Comparison of ENCODE assay signal across 24 cellular contexts in the genomic region with DNA sequence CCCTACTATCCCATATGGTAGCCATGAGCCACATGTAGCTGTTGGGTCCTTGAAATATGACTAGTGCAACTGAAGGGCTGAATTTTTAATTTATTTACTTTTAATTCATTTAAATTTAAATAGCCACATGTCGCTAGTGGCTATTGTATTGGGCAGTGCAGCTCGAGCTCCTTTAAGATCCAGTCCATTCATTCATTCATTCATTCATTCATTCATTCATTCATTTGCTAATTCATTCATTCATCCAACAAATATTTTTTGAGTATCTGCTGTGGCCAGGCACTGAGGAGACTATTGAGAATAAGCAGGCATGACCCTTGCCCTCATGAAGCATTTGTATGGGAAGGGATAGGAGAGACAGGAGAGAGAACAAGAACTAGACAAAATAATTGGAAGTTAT. TPM values are rescaled to one million over a fixed set of nuclear protein-coding genes. Genes with fewer than 3 reads are reported as not detected.
DNase-seq lines count a peak whose midpoint lies in the region; ATAC-seq, FAIRE-seq and TF ChIP-seq lines count a peak whose summit lies in the region.
"Had no signal": no experiment of that assay in that cellular context is flagged by ENCODE, and none has a peak within 500 bp of the region (broad histone marks: within the 10 kb centered on the region; RNA-seq: fewer than 3 reads in every experiment).

No MANE protein-coding gene starts in this region.

- no peaks in the 10 kb centered on the region for H4K20me1 ChIP-seq in HepG2 (ENCODE audit: insufficient read depth, low read length)
- H4K20me1 ChIP-seq in GM12878 (ENCODE audit: control insufficient read depth, insufficient read depth), result no peaks in the 10 kb centered on the region
- H4K20me1 ChIP-seq: BLaER1 treated with 17β-estradiol and CSF1 and Interleukin-3, amounts not matched to agents 10 nM and 100 nM had no signal

- H3K27ac ChIP-seq in HepG2 (ENCODE audit: extremely low read length, insufficient read depth, low read length) (no peak overlapping the region), right lobe of liver (no peak overlapping the region), GM12878 (ENCODE audit: control insufficient read depth, insufficient read depth) (no peak overlapping the region), heart right ventricle (no peak overlapping the region)
- H3K27ac ChIP-seq: A549; BLaER1 treated with 17β-estradiol and CSF1 and Interleukin-3, amounts not matched to agents 10 nM and 100 nM; GM23248 had no signal

- POLR2A ChIA-PET in HepG2 (lab: Yijun Ruan, JAX), result no interaction called here
- POLR2A ChIA-PET in GM12878 (lab: Charles Lee), result interaction anchor here (0.5 kb wide), 1 partner anchor 74 kb away, joined by 3 read pairs; no protein-coding TSS in a partner anchor

- WGBS in HepG2 (ENCODE audit: low lambda C conversion rate), result 48% methylated on average over 2 of the region's 2 CpGs
- WGBS in right lobe of liver (ENCODE audit: insufficient coverage, low coverage, low lambda C conversion rate, missing lambda C conversion rate), result 82% methylated on average over 2 of the region's 2 CpGs
- 46% methylated on average over 2 of the region's 2 CpGs for WGBS in GM12878 (ENCODE audit: insufficient coverage, insufficient replicate concordance, low lambda C conversion rate, missing lambda C conversion rate)
- 88 to 96% methylated on average over 2 of the region's 2 CpGs for WGBS in heart right ventricle, 2 donors

- RAD21 ChIA-PET in GM12878 (lab: Charles Lee; ENCODE audit: unreplicated experiment), result interaction anchor here (0.7 kb wide), 1 partner anchor 944 kb away, joined by 3 read pairs; no protein-coding TSS in a partner anchor

- H3K9ac ChIP-seq in HepG2 (ENCODE audit: insufficient read depth, low read depth, low read length) (no peak overlapping the region), GM12878 (ENCODE audit: control insufficient read depth, insufficient read depth, low read length) (no peak overlapping the region)
- H3K9ac ChIP-seq: BLaER1 treated with 17β-estradiol and CSF1 and Interleukin-3, amounts not matched to agents 10 nM and 100 nM; GM23248 had no signal

- H3K36me3 ChIP-seq in HepG2 (replicated peaks in 1 of 2; ENCODE audit: control insufficient read depth in 1 of 2, insufficient read depth in 2 of 2, low read length in 2 of 2), result no peaks in the 10 kb centered on the region
- no peaks in the 10 kb centered on the region for H3K36me3 ChIP-seq in right lobe of liver
- no peaks in the 10 kb centered on the region for H3K36me3 ChIP-seq in GM12878 (ENCODE audit: control insufficient read depth in 2 of 2, insufficient read depth in 2 of 2, low read length in 1 of 2)
- no peaks in the 10 kb centered on the region for H3K36me3 ChIP-seq in heart right ventricle
- H3K36me3 ChIP-seq: BE2C; BLaER1 treated with 17β-estradiol and CSF1 and Interleukin-3, amounts not matched to agents 10 nM and 100 nM had no signal

- TF ChIP-seq EP300 in HepG2 (IDR thresholded peaks at IDR 0.05; ENCODE audit: low read depth in 2 of 2, low read length in 2 of 2) (no peak), HepG2 (CRISPR knock-in tag; IDR thresholded peaks at IDR 0.05; ENCODE audit: borderline replicate concordance) (no peak), GM12878 (IDR thresholded peaks at IDR 0.05; ENCODE audit: borderline replicate concordance in 1 of 2, control insufficient read depth in 1 of 2, low read depth in 2 of 2, low read length in 2 of 2) (no peak)

- CTCF ChIA-PET in HepG2 (lab: Yijun Ruan, JAX; ENCODE audit: low intra/inter-chr PET ratio, low total read pairs), result no interaction called here
- CTCF ChIA-PET in GM12878 (lab: Yijun Ruan, JAX), result interaction anchor here (1.2 kb wide), 1 partner anchor 450 kb away, joined by 3 read pairs; no protein-coding TSS in a partner anchor

- ATAC-seq in HepG2 (no peak), right lobe of liver (no peak), GM12878 (no peak), GM21526 (IDR thresholded peaks at IDR 0.05; ENCODE audit: low FRiP score, unreplicated experiment) (no peak), heart right ventricle (no peak)
- ATAC-seq: A549, HCT116 had no signal

- in situ Hi-C loops in HepG2 (cut with HindIII; ENCODE audit: extremely low pct_ligation_motif_present, low pct_unique_long_range_greater_than_20kb) (no loop called here), GM12878 (cut with MboI) (no loop called here)

- H3K4me2 ChIP-seq in HepG2 (ENCODE audit: low read depth, low read length) (no peak overlapping the region), GM12878 (ENCODE audit: control insufficient read depth, insufficient read depth) (no peak overlapping the region)
- H3K4me2 ChIP-seq: A549; BLaER1 treated with 17β-estradiol and CSF1 and Interleukin-3, amounts not matched to agents 10 nM and 100 nM had no signal

- intact Hi-C loops in HepG2 (cut with micrococcal nuclease; ENCODE audit: unreplicated experiment), result no loop called here
- intact Hi-C loops in right lobe of liver (cut with DNase I), result loop anchor here in 1 of 2 donors (10.0 kb wide), 1 partner anchor 486 kb away; no protein-coding TSS in a partner anchor
- intact Hi-C loops in GM12878 (cut with micrococcal nuclease; ENCODE audit: unreplicated experiment), result no loop called here
- intact Hi-C loops in heart right ventricle (cut with DNase I), result loop anchor here in 1 of 10 donors (10.0 kb wide), 1 partner anchor 276 kb away; no protein-coding TSS in a partner anchor

- SMC1A ChIA-PET in GM12878 (lab: Charles Lee; ENCODE audit: uncharacterized antibody, unreplicated experiment), result interaction anchor here (0.7 kb wide), 1 partner anchor 291 kb away, joined by 3 read pairs; no protein-coding TSS in a partner anchor

- H3K27me3 ChIP-seq in HepG2 (ENCODE audit: control insufficient read depth in 1 of 2, insufficient read depth in 2 of 2, low read length in 2 of 2) (no peaks in the 10 kb centered on the region), right lobe of liver (no peaks in the 10 kb centered on the region), GM12878 (replicated peaks in 1 of 2; ENCODE audit: control insufficient read depth in 2 of 2, insufficient read depth in 2 of 2, low read length in 1 of 2) (no peaks in the 10 kb centered on the region), heart right ventricle (no peaks in the 10 kb centered on the region)
- H3K27me3 ChIP-seq: BE2C; BLaER1 treated with 17β-estradiol and CSF1 and Interleukin-3, amounts not matched to agents 10 nM and 100 nM had no signal

- H2AFZ ChIP-seq in HepG2 (ENCODE audit: low read length), result no peak overlapping the region
- H2AFZ ChIP-seq in GM12878 (ENCODE audit: control insufficient read depth, low read depth, low read length), result no peak overlapping the region
- H2AFZ ChIP-seq: GM23248 had no signal

- no peak for FAIRE-seq in HepG2 (lab: Jason Lieb, UNC)
- no peak for FAIRE-seq in GM12878 (lab: Jason Lieb, UNC)
- FAIRE-seq: A549, D721Med, GM12892, H1 had no signal

- no peak for DNase-seq in HepG2 (ENCODE audit: low spot score)
- no peak for DNase-seq in right lobe of liver
- DNase-seq in GM12878 (ENCODE audit: low read depth, low spot score), result no peak
- DNase-seq in islet precursor cell, result peak; percentile 2
- no peak for DNase-seq in heart right ventricle
- DNase-seq: 8988T; ACHN; AML-193; BE2C; CD4-positive, alpha-beta T cell; CD8-positive, alpha-beta memory T cell; DMS53; DMS79 treated with DMSO at 0.1 percent for 48 hours; GF-D8; GM23248; H7; HFFc6 had no signal

- TF ChIP-seq POLR2A in HepG2 (IDR thresholded peaks at IDR 0.05; ENCODE audit: insufficient read depth in 1 of 2, low read depth in 2 of 2, low read length in 2 of 2) (no peak), right lobe of liver (IDR thresholded peaks at IDR 0.05) (no peak), GM12878 (IDR thresholded peaks at IDR 0.05; ENCODE audit: low read depth, low read length) (no peak)

- H3K9me3 ChIP-seq in HepG2 (ENCODE audit: low read length), result no peaks in the 10 kb centered on the region
- H3K9me3 ChIP-seq in right lobe of liver, result no peaks in the 10 kb centered on the region
- no peaks in the 10 kb centered on the region for H3K9me3 ChIP-seq in GM12878 (replicated peaks; ENCODE audit: control insufficient read depth, insufficient read depth, low read length)
- no peaks in the 10 kb centered on the region for H3K9me3 ChIP-seq in heart right ventricle
- H3K9me3 ChIP-seq: A549; BE2C; BLaER1 treated with 17β-estradiol and CSF1 and Interleukin-3, amounts not matched to agents 10 nM and 100 nM had no signal

- no TSS peak for BruUV-seq in HepG2 (replicated peaks; lab: Mats Ljungman, UMichigan)
- BruUV-seq in GM12878 (replicated peaks; lab: Mats Ljungman, UMichigan), result no TSS peak

- H3K4me3 ChIP-seq in HepG2 (replicated peaks in 1 of 3; ENCODE audit: insufficient read depth in 1 of 3, low read depth in 2 of 3, low read length in 3 of 3) (no peak overlapping the region), right lobe of liver (no peak overlapping the region), GM12878 (no peak overlapping the region), heart right ventricle (no peak overlapping the region)
- H3K4me3 ChIP-seq: A549; BLaER1 treated with 17β-estradiol and CSF1 and Interleukin-3, amounts not matched to agents 10 nM and 100 nM; GM23248 had no signal

- TF ChIP-seq CTCF in HepG2 (CRISPR knock-in tag; IDR thresholded peaks at IDR 0.05) (no peak), right lobe of liver (IDR thresholded peaks at IDR 0.05) (no peak), GM12878 (IDR thresholded peaks at IDR 0.05 in 2 of 3, conservative IDR thresholded peaks at IDR 0.05 in 1 of 3; ENCODE audit: control insufficient read depth in 2 of 3, extremely low read depth in 1 of 3, insufficient read depth in 1 of 3, low read depth in 3 of 3, low read length in 3 of 3) (no peak), heart right ventricle (IDR thresholded peaks at IDR 0.05) (no peak)

- no peaks in the 10 kb centered on the region for H3K79me2 ChIP-seq in HepG2 (ENCODE audit: insufficient read depth, low read length)
- H3K79me2 ChIP-seq in GM12878 (ENCODE audit: control insufficient read depth, insufficient read depth, low read length), result no peaks in the 10 kb centered on the region

- H3K4me1 ChIP-seq in HepG2 (ENCODE audit: insufficient read depth, low read length) (0 out of 2 replicates have a peak, but pooled peaks cover 7% of the 10 kb centered on the region), right lobe of liver (no peaks in the 10 kb centered on the region), GM12878 (ENCODE audit: control insufficient read depth, insufficient read depth, low read length) (no peaks in the 10 kb centered on the region), heart right ventricle (no peaks in the 10 kb centered on the region)
- H3K4me1 ChIP-seq: A549; BE2C; BLaER1 treated with 17β-estradiol and CSF1 and Interleukin-3, amounts not matched to agents 10 nM and 100 nM had no signal

- TF ChIP-seq RAD21 in HepG2 (CRISPR knock-in tag; IDR thresholded peaks at IDR 0.05) (no peak), GM12878 (IDR thresholded peaks at IDR 0.05; ENCODE audit: insufficient read depth, low read depth, low read length) (no peak)

RNA-seq across cellular contexts. Expression of a gene that starts 29.5 kb away (rescaled TPM):
- 3.0 and 3.3 TPM in 2 replicates for total RNA-seq in HepG2 (2016; rRNA removed; fragmentation: Illumina TruSeq; extraction: Trizol)
- total RNA-seq in HepG2 (2016; cell fraction: cytosol; rRNA removed; fragmentation: Illumina TruSeq; extraction: Trizol; ENCODE audit: low read depth), result 0.79 and 1.0 TPM in 2 replicates
- 2.1 and 2.6 TPM in 2 replicates for total RNA-seq in HepG2 (2016; cell fraction: insoluble cytoplasmic fraction; rRNA removed; fragmentation: Illumina TruSeq; extraction: Trizol)
- 2.2 TPM in 2 replicates for total RNA-seq in HepG2 (2016; cell fraction: membrane; rRNA removed; fragmentation: Illumina TruSeq; extraction: Trizol)
- 1.8 and 2.5 TPM in 2 replicates for total RNA-seq in HepG2 (2016; cell fraction: nucleus; rRNA removed; fragmentation: Illumina TruSeq; extraction: Trizol)
- 2.6 and 2.8 TPM in 2 replicates for polyA plus RNA-seq in HepG2 (2011; rRNA removed)
- polyA plus RNA-seq in HepG2 (2011; cell fraction: cytosol; rRNA removed), result 0.88 and 1.6 TPM in 2 replicates
- polyA plus RNA-seq in HepG2 (2011; cell fraction: nucleus; rRNA removed), result 6.8 and 12.7 TPM in 2 replicates
- 1.4 and 2.1 TPM in 2 replicates for polyA plus RNA-seq in HepG2 (2012)
- 0.62 and 0.68 TPM in 2 replicates for polyA plus RNA-seq in HepG2 (2016; cell fraction: cytosol; fragmentation: Illumina TruSeq; extraction: Trizol; ENCODE audit: low read depth)
- polyA plus RNA-seq in HepG2 (2016; cell fraction: insoluble cytoplasmic fraction; fragmentation: Illumina TruSeq; extraction: Trizol; ENCODE audit: low read depth), result 1.9 and 3.1 TPM in 2 replicates
- polyA plus RNA-seq in HepG2 (2016; cell fraction: membrane; fragmentation: Illumina TruSeq; extraction: Trizol; ENCODE audit: low read depth), result 1.3 and 1.4 TPM in 2 replicates
- polyA plus RNA-seq in HepG2 (2016; cell fraction: nucleus; fragmentation: Illumina TruSeq; extraction: Trizol; ENCODE audit: insufficient read depth, low read depth), result 4.8 and 6.2 TPM in 2 replicates
- 7.7 and 8.7 TPM in 2 replicates for polyA minus RNA-seq in HepG2 (2011; rRNA and poly(A)+ RNA removed; ENCODE audit: low replicate concordance)
- 1.4 and 2.3 TPM in 2 replicates for polyA minus RNA-seq in HepG2 (2011; cell fraction: cytosol; rRNA and poly(A)+ RNA removed)
- 3.1 and 5.0 TPM in 2 replicates for polyA minus RNA-seq in HepG2 (2011; cell fraction: nucleus; rRNA and poly(A)+ RNA removed)
- 1 to 10 TPM in 2 of 6 experiments, under 1 TPM in 4; 0.50 to 1.3 (median 0.84) TPM for total RNA-seq in right lobe of liver
- total RNA-seq in GM12878 (2013; cell fraction: nucleolus; rRNA removed), result 4.5 and 4.8 TPM in 2 replicates
- total RNA-seq in GM12878 (2014; rRNA removed), result 0.33 and 0.85 TPM in 2 replicates
- 0.28 and 0.40 TPM in 2 replicates for total RNA-seq in GM12878 (2014; rRNA removed; fragmentation: Illumina TruSeq; extraction: Trizol)
- total RNA-seq in GM12878 (2021), result 0.72 and 0.90 TPM in 2 replicates
- polyA plus RNA-seq in GM12878 (2011; ENCODE audit: low read depth), result 0.13 TPM
- polyA plus RNA-seq in GM12878 (2011; rRNA removed), result 0.01 and 0.15 TPM in 2 replicates
- 0.09 and 0.12 TPM in 2 replicates for polyA plus RNA-seq in GM12878 (2011; cell fraction: cytosol; rRNA removed)
- polyA plus RNA-seq in GM12878 (2011; cell fraction: nucleus; rRNA removed), result 0.48 and 1.1 TPM in 2 replicates
- 0.37 and 0.81 TPM in 2 replicates for polyA plus RNA-seq in GM12878 (2012)
- polyA plus RNA-seq in GM12878 (2014; fragmentation: Illumina TruSeq; extraction: Trizol), result 0.06 and 0.25 TPM in 2 replicates
- under 1 TPM in 1 of 2 experiments, not detected in 1; 0.04 TPM for polyA plus RNA-seq in GM12878 (2014; fragmentation: Nextera tagmentation; extraction: Ambion mirVana)
- 0.36 and 0.50 TPM in 2 replicates for polyA plus RNA-seq in GM12878 (2014; rRNA removed)
- under 1 TPM; 0.19 to 0.39 TPM for polyA plus RNA-seq in GM12878 (2016; fragmentation: Nextera tagmentation; extraction: Ambion mirVana)
- 0.15 and 0.21 TPM in 2 replicates for polyA minus RNA-seq in GM12878 (2011; rRNA and poly(A)+ RNA removed)
- polyA minus RNA-seq in GM12878 (2011; cell fraction: cytosol; rRNA and poly(A)+ RNA removed), result 0.31 TPM in 1 of 2 replicates, not detected in the other
- polyA minus RNA-seq in GM12878 (2011; cell fraction: nucleus; rRNA and poly(A)+ RNA removed), result 0.48 and 0.57 TPM in 2 replicates
- 10 to 100 TPM; 25.8 to 77.2 (median 59.4) TPM for total RNA-seq in heart right ventricle
- polyA plus RNA-seq in heart right ventricle, result 10 to 100 TPM; 33.0 to 44.8 TPM

Comparison
In these comparisons a context has a peak if more than half of its experiments do, and no peak if none do; other contexts are left out.
1. RNA of a gene that starts 29.5 kb away (total RNA-seq): 25.8 to 77.2 TPM in heart right ventricle; 0.79 to 3.3 TPM in HepG2, 0.50 to 1.3 TPM in right lobe of liver and 0.28 to 4.8 TPM in GM12878; every median in the first group is over 4 times any median in the second.